9 cellular contexts compared by ENCODE assay signal in the genomic region with DNA sequence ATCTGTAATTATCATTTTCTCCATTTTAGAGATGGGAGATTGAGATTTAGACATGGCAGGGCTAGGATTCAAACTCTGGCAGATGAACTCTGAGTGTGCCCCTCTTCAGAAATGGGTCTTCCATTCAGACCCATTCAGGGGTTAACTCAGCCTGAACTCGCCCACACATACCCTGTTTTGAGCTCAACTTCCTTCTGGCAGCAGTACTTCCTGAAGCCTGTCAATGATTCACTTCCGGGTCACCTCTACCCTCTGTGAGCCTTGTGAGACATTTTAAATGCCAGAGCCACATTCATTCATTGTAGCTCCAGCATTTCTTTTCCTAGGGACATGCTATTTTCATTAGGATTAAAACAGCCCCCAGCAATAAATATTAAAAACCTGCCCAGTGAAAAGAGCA.
A peak's percentile ranks its signal among the peaks of the same experiment; 100 is the strongest.
DNase-seq lines count a peak whose midpoint lies in the region; ATAC-seq and TF ChIP-seq lines count a peak whose summit lies in the region.
"Had no signal": no experiment of that assay in that cellular context is flagged by ENCODE, and none has a peak within 500 bp of the region (broad histone marks: within the 10 kb centered on the region; RNA-seq: fewer than 3 reads in every experiment).

No MANE protein-coding gene starts in this region.

- no peaks in the 10 kb centered on the region for H3K79me2 ChIP-seq in fibroblast of lung (ENCODE audit: control insufficient read depth, insufficient read depth, low read length)

- H3K27ac ChIP-seq in fibroblast of lung (ENCODE audit: insufficient read depth, low read length) (no peak overlapping the region), esophagus muscularis mucosa (replicated peaks in 1 of 4) (no peak overlapping the region), heart left ventricle (no peak overlapping the region)

- TF ChIP-seq EP300 in esophagus muscularis mucosa (IDR thresholded peaks at IDR 0.05), result no peak

- intact Hi-C loops in esophagus muscularis mucosa (cut with DNase I) (no loop called here), heart left ventricle (cut with DNase I) (no loop called here)

- DNase-seq in CD1c-positive myeloid dendritic cell (ENCODE audit: extremely low spot score) (peak; percentile 13), GM20000 (ENCODE audit: low spot score) (peak; percentile 30), RPMI7951 (ENCODE audit: low read depth) (peak; percentile 43), fibroblast of lung (ENCODE audit: low read depth in 2 of 2) (peak; percentile 19 to 27), NCI-H1105 treated with DMSO at 0.1 percent for 48 hours (lab: John Stamatoyannopoulos, UW) (no peak), esophagus muscularis mucosa (ENCODE audit: extremely low spot score) (no peak), NCI-H2029 (lab: John Stamatoyannopoulos, UW) (no peak), heart left ventricle (no peak)
- DNase-seq: caudate nucleus had no signal

- H2AFZ ChIP-seq in fibroblast of lung (ENCODE audit: low read length), result peak overlapping the region; percentile 66

- TF ChIP-seq POLR2A in esophagus muscularis mucosa (IDR thresholded peaks at IDR 0.05; ENCODE audit: low read depth), result no peak
- TF ChIP-seq POLR2A in heart left ventricle (IDR thresholded peaks at IDR 0.05), result no peak

- no peak overlapping the region for H3K9ac ChIP-seq in fibroblast of lung (ENCODE audit: insufficient read depth, low read length)

- ATAC-seq in heart left ventricle, result no peak

- H3K4me3 ChIP-seq in fibroblast of lung (replicated peaks in 1 of 4; ENCODE audit: control extremely low read depth in 1 of 4, insufficient read depth in 1 of 4, low read depth in 3 of 4, low read length in 4 of 4), result no peak overlapping the region
- no peak overlapping the region for H3K4me3 ChIP-seq in esophagus muscularis mucosa
- H3K4me3 ChIP-seq in heart left ventricle, result no peak overlapping the region

- H3K27me3 ChIP-seq in fibroblast of lung (ENCODE audit: control insufficient read depth, insufficient read depth, low read length) (no peaks in the 10 kb centered on the region), esophagus muscularis mucosa (no peaks in the 10 kb centered on the region), heart left ventricle (no peaks in the 10 kb centered on the region)

- H3K9me3 ChIP-seq in fibroblast of lung (ENCODE audit: control insufficient read depth, insufficient read depth, low read depth, low read length), result no peaks in the 10 kb centered on the region
- H3K9me3 ChIP-seq in esophagus muscularis mucosa, result no peaks in the 10 kb centered on the region
- H3K9me3 ChIP-seq in heart left ventricle, result peaks cover 0 to 6% (median 0%) of the 10 kb centered on the region in 12 donors

- no peak overlapping the region for H3K4me2 ChIP-seq in fibroblast of lung (ENCODE audit: extremely low read depth, insufficient read depth, low read length)

- TF ChIP-seq CTCF in GM20000 (IDR thresholded peaks at IDR 0.05; ENCODE audit: extremely low read depth, missing control alignments), result no peak
- TF ChIP-seq CTCF in fibroblast of lung (conservative IDR thresholded peaks at IDR 0.05 in 1 of 2, IDR thresholded peaks at IDR 0.05 in 1 of 2; ENCODE audit: low read depth in 1 of 2, low read length in 2 of 2), result no peak
- TF ChIP-seq CTCF in esophagus muscularis mucosa (IDR thresholded peaks at IDR 0.05), result no peak
- no peak for TF ChIP-seq CTCF in heart left ventricle (IDR thresholded peaks at IDR 0.05)

- no peaks in the 10 kb centered on the region for H4K20me1 ChIP-seq in fibroblast of lung (ENCODE audit: control insufficient read depth, extremely low read depth, insufficient read depth, low read length)

- WGBS in esophagus muscularis mucosa, result 77% methylated on average over 2 of the region's 2 CpGs
- WGBS in heart left ventricle, 4 donors, result 48 to 73% (median 65%) methylated on average over 2 of the region's 2 CpGs

- H3K36me3 ChIP-seq in fibroblast of lung (ENCODE audit: control insufficient read depth, insufficient read depth, low read length), result no peaks in the 10 kb centered on the region
- H3K36me3 ChIP-seq in esophagus muscularis mucosa, result no peaks in the 10 kb centered on the region
- no peaks in the 10 kb centered on the region for H3K36me3 ChIP-seq in heart left ventricle

- peaks cover 4% of the 10 kb centered on the region for H3K4me1 ChIP-seq in fibroblast of lung (ENCODE audit: control insufficient read depth, extremely low read depth, insufficient read depth, low read length)
- no peaks in the 10 kb centered on the region for H3K4me1 ChIP-seq in esophagus muscularis mucosa
- H3K4me1 ChIP-seq in heart left ventricle, result peaks cover 0 to 11% (median 0%) of the 10 kb centered on the region in 12 donors

Comparison
In these comparisons a context has a peak if more than half of its experiments do, and no peak if none do; other contexts are left out.
1. DNase-seq: peak in CD1c-positive myeloid dendritic cell (single experiment), GM20000 (single experiment), RPMI7951 (single experiment) and fibroblast of lung (2 of 2); none in NCI-H1105 treated with DMSO at 0.1 percent for 48 hours (single experiment), esophagus muscularis mucosa (single experiment), NCI-H2029 (single experiment) and heart left ventricle (0 of 5).